In the genomic region with DNA sequence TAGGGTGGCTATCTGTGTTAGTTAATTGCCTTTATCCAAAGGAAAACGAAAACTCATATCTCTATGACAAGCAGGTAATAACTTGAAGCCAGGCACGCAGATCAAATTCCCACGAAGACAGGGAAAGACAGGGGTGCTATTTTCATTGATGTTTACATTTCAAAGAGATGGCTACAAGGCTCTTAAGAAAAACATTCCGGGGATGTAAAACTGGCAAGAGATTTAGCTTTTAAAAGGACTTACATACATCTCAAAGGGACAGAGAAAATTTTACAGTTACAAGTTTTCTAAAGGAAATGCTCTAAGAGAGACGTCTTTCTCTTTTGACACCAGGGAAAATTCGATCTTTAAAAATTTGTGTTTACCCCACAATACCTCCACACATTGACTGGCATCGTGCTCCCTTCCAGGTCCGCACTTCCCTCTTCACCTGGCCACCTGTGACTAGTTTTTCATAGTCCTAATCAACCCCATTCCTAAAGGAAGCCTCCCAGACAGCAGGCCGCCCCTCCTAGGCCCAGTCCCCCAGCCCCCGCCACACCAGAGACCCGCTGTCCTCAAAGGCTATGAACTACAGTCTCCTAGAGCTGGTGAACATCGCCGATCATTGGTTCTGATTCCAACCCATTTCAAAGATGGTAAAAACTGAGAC, we compare ENCODE assay signal across 1 cellular context.
TF ChIP-seq lines count a peak whose summit lies in the region.

No MANE protein-coding gene starts in this region.

TF ChIP-seq in HCT116, 20 proteins besides CTCF, POLR2A, EP300 and RAD21 (continued from another document):
- TF ChIP-seq, protein P1, sequence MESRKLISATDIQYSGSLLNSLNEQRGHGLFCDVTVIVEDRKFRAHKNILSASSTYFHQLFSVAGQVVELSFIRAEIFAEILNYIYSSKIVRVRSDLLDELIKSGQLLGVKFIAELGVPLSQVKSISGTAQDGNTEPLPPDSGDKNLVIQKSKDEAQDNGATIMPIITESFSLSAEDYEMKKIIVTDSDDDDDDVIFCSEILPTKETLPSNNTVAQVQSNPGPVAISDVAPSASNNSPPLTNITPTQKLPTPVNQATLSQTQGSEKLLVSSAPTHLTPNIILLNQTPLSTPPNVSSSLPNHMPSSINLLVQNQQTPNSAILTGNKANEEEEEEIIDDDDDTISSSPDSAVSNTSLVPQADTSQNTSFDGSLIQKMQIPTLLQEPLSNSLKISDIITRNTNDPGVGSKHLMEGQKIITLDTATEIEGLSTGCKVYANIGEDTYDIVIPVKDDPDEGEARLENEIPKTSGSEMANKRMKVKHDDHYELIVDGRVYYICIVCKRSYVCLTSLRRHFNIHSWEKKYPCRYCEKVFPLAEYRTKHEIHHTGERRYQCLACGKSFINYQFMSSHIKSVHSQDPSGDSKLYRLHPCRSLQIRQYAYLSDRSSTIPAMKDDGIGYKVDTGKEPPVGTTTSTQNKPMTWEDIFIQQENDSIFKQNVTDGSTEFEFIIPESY (IDR thresholded peaks at IDR 0.05; ENCODE audit: extremely low read depth, insufficient replicate concordance, low read length): no peak
- TF ChIP-seq ELF1 (IDR thresholded peaks at IDR 0.05; ENCODE audit: borderline replicate concordance, low read depth) (no peak), POLR2AphosphoS5 (IDR thresholded peaks at IDR 0.05; ENCODE audit: low read depth, low read length) (no peak), EZH2 (IDR thresholded peaks at IDR 0.05) (no peak)
